1 cellular context compared by ENCODE assay signal in the genomic region with DNA sequence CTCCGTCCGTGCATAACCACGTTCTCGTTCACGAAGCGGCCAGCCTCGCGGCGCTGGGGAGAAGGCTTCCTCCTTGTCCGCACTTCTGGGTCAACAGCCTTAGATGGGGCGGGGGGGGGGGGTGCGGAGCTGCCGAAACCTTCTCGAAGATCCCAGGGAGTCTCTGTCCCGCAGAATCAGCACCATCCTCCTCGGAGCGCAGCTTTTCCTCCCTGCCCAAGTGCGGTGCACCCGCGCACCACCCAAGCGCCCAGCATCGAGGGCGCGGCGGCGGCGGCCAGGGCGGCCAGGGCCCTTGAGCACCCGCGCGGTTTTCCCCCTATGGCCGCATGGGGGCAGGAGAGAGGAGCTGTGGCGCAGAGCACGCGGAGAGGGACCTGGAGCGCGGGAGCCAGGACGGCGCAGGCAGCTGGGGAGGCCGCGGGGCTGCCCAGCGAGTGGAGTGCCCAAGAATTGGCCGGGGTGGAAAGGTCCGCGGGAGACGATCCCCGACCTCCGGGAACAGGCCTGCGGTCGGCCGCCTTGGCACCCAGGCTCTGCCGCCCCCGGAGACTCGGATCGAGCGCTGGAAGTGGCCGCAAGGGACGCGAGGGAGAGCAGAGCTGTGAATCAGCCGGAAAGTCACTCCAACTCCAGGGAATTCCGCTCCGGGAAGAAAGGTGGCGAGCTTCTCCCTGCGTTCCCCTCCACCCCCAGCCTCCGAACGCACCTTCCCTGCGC.
TF ChIP-seq lines count a peak whose summit lies in the region.

No MANE protein-coding gene starts in this region.

TF ChIP-seq in HepG2, 621 proteins besides CTCF, POLR2A, EP300 and RAD21 (continued from another document and continues in another):
- no peak for TF ChIP-seq ZNF180 (CRISPR knock-in tag; IDR thresholded peaks at IDR 0.05; ENCODE audit: borderline replicate concordance, low read depth)
- TF ChIP-seq, protein P1, sequence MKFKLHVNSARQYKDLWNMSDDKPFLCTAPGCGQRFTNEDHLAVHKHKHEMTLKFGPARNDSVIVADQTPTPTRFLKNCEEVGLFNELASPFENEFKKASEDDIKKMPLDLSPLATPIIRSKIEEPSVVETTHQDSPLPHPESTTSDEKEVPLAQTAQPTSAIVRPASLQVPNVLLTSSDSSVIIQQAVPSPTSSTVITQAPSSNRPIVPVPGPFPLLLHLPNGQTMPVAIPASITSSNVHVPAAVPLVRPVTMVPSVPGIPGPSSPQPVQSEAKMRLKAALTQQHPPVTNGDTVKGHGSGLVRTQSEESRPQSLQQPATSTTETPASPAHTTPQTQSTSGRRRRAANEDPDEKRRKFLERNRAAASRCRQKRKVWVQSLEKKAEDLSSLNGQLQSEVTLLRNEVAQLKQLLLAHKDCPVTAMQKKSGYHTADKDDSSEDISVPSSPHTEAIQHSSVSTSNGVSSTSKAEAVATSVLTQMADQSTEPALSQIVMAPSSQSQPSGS (CRISPR knock-in tag; IDR thresholded peaks at IDR 0.05) = no peak; the same call in 1 of the 2 replicates
- peak; percentile 48; the same call in 1 of the 2 replicates for TF ChIP-seq ZNF891 (CRISPR knock-in tag; IDR thresholded peaks at IDR 0.05)
- peak; percentile 72; the same call in 1 of the 2 replicates for TF ChIP-seq ZNF337 (CRISPR knock-in tag; IDR thresholded peaks at IDR 0.05; ENCODE audit: borderline replicate concordance, low read depth)
- TF ChIP-seq, protein P2, sequence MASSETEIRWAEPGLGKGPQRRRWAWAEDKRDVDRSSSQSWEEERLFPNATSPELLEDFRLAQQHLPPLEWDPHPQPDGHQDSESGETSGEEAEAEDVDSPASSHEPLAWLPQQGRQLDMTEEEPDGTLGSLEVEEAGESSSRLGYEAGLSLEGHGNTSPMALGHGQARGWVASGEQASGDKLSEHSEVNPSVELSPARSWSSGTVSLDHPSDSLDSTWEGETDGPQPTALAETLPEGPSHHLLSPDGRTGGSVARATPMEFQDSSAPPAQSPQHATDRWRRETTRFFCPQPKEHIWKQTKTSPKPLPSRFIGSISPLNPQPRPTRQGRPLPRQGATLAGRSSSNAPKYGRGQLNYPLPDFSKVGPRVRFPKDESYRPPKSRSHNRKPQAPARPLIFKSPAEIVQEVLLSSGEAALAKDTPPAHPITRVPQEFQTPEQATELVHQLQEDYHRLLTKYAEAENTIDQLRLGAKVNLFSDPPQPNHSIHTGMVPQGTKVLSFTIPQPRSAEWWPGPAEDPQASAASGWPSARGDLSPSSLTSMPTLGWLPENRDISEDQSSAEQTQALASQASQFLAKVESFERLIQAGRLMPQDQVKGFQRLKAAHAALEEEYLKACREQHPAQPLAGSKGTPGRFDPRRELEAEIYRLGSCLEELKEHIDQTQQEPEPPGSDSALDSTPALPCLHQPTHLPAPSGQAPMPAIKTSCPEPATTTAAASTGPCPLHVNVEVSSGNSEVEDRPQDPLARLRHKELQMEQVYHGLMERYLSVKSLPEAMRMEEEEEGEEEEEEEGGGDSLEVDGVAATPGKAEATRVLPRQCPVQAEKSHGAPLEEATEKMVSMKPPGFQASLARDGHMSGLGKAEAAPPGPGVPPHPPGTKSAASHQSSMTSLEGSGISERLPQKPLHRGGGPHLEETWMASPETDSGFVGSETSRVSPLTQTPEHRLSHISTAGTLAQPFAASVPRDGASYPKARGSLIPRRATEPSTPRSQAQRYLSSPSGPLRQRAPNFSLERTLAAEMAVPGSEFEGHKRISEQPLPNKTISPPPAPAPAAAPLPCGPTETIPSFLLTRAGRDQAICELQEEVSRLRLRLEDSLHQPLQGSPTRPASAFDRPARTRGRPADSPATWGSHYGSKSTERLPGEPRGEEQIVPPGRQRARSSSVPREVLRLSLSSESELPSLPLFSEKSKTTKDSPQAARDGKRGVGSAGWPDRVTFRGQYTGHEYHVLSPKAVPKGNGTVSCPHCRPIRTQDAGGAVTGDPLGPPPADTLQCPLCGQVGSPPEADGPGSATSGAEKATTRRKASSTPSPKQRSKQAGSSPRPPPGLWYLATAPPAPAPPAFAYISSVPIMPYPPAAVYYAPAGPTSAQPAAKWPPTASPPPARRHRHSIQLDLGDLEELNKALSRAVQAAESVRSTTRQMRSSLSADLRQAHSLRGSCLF (CRISPR knock-in tag; IDR thresholded peaks at IDR 0.05; ENCODE audit: borderline replicate concordance) = no peak
- TF ChIP-seq ZNF749 (CRISPR knock-in tag; IDR thresholded peaks at IDR 0.05; ENCODE audit: borderline replicate concordance) = no peak
- TF ChIP-seq, protein P3, sequence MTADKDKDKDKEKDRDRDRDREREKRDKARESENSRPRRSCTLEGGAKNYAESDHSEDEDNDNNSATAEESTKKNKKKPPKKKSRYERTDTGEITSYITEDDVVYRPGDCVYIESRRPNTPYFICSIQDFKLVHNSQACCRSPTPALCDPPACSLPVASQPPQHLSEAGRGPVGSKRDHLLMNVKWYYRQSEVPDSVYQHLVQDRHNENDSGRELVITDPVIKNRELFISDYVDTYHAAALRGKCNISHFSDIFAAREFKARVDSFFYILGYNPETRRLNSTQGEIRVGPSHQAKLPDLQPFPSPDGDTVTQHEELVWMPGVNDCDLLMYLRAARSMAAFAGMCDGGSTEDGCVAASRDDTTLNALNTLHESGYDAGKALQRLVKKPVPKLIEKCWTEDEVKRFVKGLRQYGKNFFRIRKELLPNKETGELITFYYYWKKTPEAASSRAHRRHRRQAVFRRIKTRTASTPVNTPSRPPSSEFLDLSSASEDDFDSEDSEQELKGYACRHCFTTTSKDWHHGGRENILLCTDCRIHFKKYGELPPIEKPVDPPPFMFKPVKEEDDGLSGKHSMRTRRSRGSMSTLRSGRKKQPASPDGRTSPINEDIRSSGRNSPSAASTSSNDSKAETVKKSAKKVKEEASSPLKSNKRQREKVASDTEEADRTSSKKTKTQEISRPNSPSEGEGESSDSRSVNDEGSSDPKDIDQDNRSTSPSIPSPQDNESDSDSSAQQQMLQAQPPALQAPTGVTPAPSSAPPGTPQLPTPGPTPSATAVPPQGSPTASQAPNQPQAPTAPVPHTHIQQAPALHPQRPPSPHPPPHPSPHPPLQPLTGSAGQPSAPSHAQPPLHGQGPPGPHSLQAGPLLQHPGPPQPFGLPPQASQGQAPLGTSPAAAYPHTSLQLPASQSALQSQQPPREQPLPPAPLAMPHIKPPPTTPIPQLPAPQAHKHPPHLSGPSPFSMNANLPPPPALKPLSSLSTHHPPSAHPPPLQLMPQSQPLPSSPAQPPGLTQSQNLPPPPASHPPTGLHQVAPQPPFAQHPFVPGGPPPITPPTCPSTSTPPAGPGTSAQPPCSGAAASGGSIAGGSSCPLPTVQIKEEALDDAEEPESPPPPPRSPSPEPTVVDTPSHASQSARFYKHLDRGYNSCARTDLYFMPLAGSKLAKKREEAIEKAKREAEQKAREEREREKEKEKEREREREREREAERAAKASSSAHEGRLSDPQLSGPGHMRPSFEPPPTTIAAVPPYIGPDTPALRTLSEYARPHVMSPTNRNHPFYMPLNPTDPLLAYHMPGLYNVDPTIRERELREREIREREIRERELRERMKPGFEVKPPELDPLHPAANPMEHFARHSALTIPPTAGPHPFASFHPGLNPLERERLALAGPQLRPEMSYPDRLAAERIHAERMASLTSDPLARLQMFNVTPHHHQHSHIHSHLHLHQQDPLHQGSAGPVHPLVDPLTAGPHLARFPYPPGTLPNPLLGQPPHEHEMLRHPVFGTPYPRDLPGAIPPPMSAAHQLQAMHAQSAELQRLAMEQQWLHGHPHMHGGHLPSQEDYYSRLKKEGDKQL (CRISPR knock-in tag; IDR thresholded peaks at IDR 0.05; ENCODE audit: low read depth) = no peak
- TF ChIP-seq, protein P4, sequence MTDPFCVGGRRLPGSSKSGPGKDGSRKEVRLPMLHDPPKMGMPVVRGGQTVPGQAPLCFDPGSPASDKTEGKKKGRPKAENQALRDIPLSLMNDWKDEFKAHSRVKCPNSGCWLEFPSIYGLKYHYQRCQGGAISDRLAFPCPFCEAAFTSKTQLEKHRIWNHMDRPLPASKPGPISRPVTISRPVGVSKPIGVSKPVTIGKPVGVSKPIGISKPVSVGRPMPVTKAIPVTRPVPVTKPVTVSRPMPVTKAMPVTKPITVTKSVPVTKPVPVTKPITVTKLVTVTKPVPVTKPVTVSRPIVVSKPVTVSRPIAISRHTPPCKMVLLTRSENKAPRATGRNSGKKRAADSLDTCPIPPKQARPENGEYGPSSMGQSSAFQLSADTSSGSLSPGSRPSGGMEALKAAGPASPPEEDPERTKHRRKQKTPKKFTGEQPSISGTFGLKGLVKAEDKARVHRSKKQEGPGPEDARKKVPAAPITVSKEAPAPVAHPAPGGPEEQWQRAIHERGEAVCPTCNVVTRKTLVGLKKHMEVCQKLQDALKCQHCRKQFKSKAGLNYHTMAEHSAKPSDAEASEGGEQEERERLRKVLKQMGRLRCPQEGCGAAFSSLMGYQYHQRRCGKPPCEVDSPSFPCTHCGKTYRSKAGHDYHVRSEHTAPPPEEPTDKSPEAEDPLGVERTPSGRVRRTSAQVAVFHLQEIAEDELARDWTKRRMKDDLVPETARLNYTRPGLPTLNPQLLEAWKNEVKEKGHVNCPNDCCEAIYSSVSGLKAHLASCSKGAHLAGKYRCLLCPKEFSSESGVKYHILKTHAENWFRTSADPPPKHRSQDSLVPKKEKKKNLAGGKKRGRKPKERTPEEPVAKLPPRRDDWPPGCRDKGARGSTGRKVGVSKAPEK (CRISPR knock-in tag; IDR thresholded peaks at IDR 0.05; ENCODE audit: borderline replicate concordance) = peak; percentile 61; the same call in 1 of the 2 replicates
- TF ChIP-seq ATF1 (CRISPR knock-in tag; IDR thresholded peaks at IDR 0.05) = no peak
- TF ChIP-seq, protein P5, sequence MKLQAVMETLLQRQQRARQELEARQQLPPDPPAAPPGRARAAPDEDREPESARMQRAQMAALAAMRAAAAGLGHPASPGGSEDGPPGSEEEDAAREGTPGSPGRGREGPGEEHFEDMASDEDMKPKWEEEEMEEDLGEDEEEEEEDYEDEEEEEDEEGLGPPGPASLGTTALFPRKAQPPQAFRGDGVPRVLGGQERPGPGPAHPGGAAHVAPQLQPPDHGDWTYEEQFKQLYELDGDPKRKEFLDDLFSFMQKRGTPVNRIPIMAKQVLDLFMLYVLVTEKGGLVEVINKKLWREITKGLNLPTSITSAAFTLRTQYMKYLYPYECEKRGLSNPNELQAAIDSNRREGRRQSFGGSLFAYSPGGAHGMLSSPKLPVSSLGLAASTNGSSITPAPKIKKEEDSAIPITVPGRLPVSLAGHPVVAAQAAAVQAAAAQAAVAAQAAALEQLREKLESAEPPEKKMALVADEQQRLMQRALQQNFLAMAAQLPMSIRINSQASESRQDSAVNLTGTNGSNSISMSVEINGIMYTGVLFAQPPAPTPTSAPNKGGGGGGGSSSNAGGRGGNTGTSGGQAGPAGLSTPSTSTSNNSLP (IDR thresholded peaks at IDR 0.05; ENCODE audit: low read depth, low read length) = no peak
- peak; percentile 77 for TF ChIP-seq MEIS2 (CRISPR knock-in tag; IDR thresholded peaks at IDR 0.05)
- no peak for TF ChIP-seq JARID2 (CRISPR knock-in tag; IDR thresholded peaks at IDR 0.05; ENCODE audit: insufficient replicate concordance)
- TF ChIP-seq ZZZ3 (CRISPR knock-in tag; IDR thresholded peaks at IDR 0.05; ENCODE audit: borderline replicate concordance) = 0 out of 2 replicates have a peak, but pooled peaks have one; percentile 58
- no peak for TF ChIP-seq RFX3 (CRISPR knock-in tag; IDR thresholded peaks at IDR 0.05)
- TF ChIP-seq, protein P6, sequence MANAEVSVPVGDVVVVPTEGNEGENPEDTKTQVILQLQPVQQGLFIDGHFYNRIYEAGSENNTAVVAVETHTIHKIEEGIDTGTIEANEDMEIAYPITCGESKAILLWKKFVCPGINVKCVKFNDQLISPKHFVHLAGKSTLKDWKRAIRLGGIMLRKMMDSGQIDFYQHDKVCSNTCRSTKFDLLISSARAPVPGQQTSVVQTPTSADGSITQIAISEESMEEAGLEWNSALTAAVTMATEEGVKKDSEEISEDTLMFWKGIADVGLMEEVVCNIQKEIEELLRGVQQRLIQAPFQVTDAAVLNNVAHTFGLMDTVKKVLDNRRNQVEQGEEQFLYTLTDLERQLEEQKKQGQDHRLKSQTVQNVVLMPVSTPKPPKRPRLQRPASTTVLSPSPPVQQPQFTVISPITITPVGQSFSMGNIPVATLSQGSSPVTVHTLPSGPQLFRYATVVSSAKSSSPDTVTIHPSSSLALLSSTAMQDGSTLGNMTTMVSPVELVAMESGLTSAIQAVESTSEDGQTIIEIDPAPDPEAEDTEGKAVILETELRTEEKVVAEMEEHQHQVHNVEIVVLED (CRISPR knock-in tag; IDR thresholded peaks at IDR 0.05; ENCODE audit: borderline replicate concordance) = peak; percentile 37; the same call in 1 of the 2 replicates
- TF ChIP-seq ZBTB7A (CRISPR knock-in tag; IDR thresholded peaks at IDR 0.05) = no peak
- TF ChIP-seq, protein P7, sequence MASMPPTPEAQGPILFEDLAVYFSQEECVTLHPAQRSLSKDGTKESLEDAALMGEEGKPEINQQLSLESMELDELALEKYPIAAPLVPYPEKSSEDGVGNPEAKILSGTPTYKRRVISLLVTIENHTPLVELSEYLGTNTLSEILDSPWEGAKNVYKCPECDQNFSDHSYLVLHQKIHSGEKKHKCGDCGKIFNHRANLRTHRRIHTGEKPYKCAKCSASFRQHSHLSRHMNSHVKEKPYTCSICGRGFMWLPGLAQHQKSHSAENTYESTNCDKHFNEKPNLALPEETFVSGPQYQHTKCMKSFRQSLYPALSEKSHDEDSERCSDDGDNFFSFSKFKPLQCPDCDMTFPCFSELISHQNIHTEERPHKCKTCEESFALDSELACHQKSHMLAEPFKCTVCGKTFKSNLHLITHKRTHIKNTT (CRISPR knock-in tag; IDR thresholded peaks at IDR 0.05) = no peak
- TF ChIP-seq SNAPC2 (CRISPR knock-in tag; IDR thresholded peaks at IDR 0.05) = no peak
- TF ChIP-seq ZNF530 (CRISPR knock-in tag; IDR thresholded peaks at IDR 0.05; ENCODE audit: low read depth) = 0 out of 2 replicates have a peak, but pooled peaks have one; percentile 50
- TF ChIP-seq, protein P8, sequence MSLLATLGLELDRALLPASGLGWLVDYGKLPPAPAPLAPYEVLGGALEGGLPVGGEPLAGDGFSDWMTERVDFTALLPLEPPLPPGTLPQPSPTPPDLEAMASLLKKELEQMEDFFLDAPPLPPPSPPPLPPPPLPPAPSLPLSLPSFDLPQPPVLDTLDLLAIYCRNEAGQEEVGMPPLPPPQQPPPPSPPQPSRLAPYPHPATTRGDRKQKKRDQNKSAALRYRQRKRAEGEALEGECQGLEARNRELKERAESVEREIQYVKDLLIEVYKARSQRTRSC (CRISPR knock-in tag; IDR thresholded peaks at IDR 0.05; ENCODE audit: low read depth) = peak; percentile 76; the same call in 1 of the 2 replicates
- no peak for TF ChIP-seq NAIF1 (CRISPR knock-in tag; IDR thresholded peaks at IDR 0.05; ENCODE audit: borderline replicate concordance)
